ENCODE assay signal across 1 cellular context in genomic region chr14:68939893-68940613, GRCh38.
A peak's percentile ranks its signal among the peaks of the same experiment; 100 is the strongest.
TF ChIP-seq lines count a peak whose summit lies in the region.

No MANE protein-coding gene starts in this region.

TF ChIP-seq in HEK293, 187 proteins besides CTCF, POLR2A, EP300 and RAD21 (continued from another document and continues in another):
- no peak for TF ChIP-seq GLI2 (tag by site-specific recombination; IDR thresholded peaks at IDR 0.05; ENCODE audit: borderline replicate concordance, low read depth)
- peak; percentile 94 for TF ChIP-seq ZNF600 (tag by site-specific recombination; IDR thresholded peaks at IDR 0.05)
- peak; percentile 50; the same call in 1 of the 2 replicates for TF ChIP-seq ZNF394 (tag by site-specific recombination; IDR thresholded peaks at IDR 0.05; ENCODE audit: borderline replicate concordance)
- peak; percentile 70 for TF ChIP-seq TRIM28 (IDR thresholded peaks at IDR 0.05; ENCODE audit: borderline replicate concordance, low read length)
- TF ChIP-seq, protein P1, sequence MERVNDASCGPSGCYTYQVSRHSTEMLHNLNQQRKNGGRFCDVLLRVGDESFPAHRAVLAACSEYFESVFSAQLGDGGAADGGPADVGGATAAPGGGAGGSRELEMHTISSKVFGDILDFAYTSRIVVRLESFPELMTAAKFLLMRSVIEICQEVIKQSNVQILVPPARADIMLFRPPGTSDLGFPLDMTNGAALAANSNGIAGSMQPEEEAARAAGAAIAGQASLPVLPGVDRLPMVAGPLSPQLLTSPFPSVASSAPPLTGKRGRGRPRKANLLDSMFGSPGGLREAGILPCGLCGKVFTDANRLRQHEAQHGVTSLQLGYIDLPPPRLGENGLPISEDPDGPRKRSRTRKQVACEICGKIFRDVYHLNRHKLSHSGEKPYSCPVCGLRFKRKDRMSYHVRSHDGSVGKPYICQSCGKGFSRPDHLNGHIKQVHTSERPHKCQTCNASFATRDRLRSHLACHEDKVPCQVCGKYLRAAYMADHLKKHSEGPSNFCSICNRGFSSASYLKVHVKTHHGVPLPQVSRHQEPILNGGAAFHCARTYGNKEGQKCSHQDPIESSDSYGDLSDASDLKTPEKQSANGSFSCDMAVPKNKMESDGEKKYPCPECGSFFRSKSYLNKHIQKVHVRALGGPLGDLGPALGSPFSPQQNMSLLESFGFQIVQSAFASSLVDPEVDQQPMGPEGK (tag by site-specific recombination; IDR thresholded peaks at IDR 0.05): peak; percentile 80
- TF ChIP-seq HIC1 (tag by site-specific recombination; IDR thresholded peaks at IDR 0.05): no peak
- TF ChIP-seq OSR2 (tag by site-specific recombination; IDR thresholded peaks at IDR 0.05): peak; percentile 100
- TF ChIP-seq REPIN1 (tag by site-specific recombination; IDR thresholded peaks at IDR 0.05; ENCODE audit: low read depth): no peak
- TF ChIP-seq MZF1 (tag by site-specific recombination; IDR thresholded peaks at IDR 0.05; ENCODE audit: borderline replicate concordance): no peak; the same call in 1 of the 2 replicates
- TF ChIP-seq, protein P2, sequence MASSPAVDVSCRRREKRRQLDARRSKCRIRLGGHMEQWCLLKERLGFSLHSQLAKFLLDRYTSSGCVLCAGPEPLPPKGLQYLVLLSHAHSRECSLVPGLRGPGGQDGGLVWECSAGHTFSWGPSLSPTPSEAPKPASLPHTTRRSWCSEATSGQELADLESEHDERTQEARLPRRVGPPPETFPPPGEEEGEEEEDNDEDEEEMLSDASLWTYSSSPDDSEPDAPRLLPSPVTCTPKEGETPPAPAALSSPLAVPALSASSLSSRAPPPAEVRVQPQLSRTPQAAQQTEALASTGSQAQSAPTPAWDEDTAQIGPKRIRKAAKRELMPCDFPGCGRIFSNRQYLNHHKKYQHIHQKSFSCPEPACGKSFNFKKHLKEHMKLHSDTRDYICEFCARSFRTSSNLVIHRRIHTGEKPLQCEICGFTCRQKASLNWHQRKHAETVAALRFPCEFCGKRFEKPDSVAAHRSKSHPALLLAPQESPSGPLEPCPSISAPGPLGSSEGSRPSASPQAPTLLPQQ (tag by site-specific recombination; IDR thresholded peaks at IDR 0.05): peak; percentile 35; the same call in 1 of the 2 replicates
- no peak for TF ChIP-seq ZNF426 (tag by site-specific recombination; IDR thresholded peaks at IDR 0.05)
- peak; percentile 36; the same call in 1 of the 2 replicates for TF ChIP-seq ZNF10 (tag by site-specific recombination; IDR thresholded peaks at IDR 0.05)
- TF ChIP-seq ZNF549 (tag by site-specific recombination; IDR thresholded peaks at IDR 0.05): no peak
- no peak for TF ChIP-seq ZBTB49 (tag by site-specific recombination; IDR thresholded peaks at IDR 0.05; ENCODE audit: low read depth)
- TF ChIP-seq ZNF514 (tag by site-specific recombination; IDR thresholded peaks at IDR 0.05): no peak
- TF ChIP-seq ZNF776 (tag by site-specific recombination; IDR thresholded peaks at IDR 0.05; ENCODE audit: borderline replicate concordance): no peak
- no peak for TF ChIP-seq ZNF248 (tag by site-specific recombination; IDR thresholded peaks at IDR 0.05)
- TF ChIP-seq, protein P3, sequence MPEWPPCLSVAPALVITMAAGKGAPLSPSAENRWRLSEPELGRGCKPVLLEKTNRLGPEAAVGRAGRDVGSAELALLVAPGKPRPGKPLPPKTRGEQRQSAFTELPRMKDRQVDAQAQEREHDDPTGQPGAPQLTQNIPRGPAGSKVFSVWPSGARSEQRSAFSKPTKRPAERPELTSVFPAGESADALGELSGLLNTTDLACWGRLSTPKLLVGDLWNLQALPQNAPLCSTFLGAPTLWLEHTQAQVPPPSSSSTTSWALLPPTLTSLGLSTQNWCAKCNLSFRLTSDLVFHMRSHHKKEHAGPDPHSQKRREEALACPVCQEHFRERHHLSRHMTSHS (tag by site-specific recombination; IDR thresholded peaks at IDR 0.05): no peak
- TF ChIP-seq ZNF501 (tag by site-specific recombination; IDR thresholded peaks at IDR 0.05): peak; percentile 44; the same call in 1 of the 2 replicates
- peak; percentile 47; the same call in 1 of the 2 replicates for TF ChIP-seq SP2 (tag by site-specific recombination; IDR thresholded peaks at IDR 0.05)
- TF ChIP-seq ZNF521 (tag by site-specific recombination; IDR thresholded peaks at IDR 0.05): no peak
- TF ChIP-seq ZBTB1 (tag by site-specific recombination; IDR thresholded peaks at IDR 0.05): no peak
- TF ChIP-seq GLIS2 (tag by site-specific recombination; IDR thresholded peaks at IDR 0.05): peak; percentile 61
- TF ChIP-seq KLF10 (tag by site-specific recombination; IDR thresholded peaks at IDR 0.05): peak; percentile 44; the same call in 1 of the 2 replicates
- TF ChIP-seq ZNF2 (tag by site-specific recombination; IDR thresholded peaks at IDR 0.05): no peak
- no peak for TF ChIP-seq ZNF704 (tag by site-specific recombination; IDR thresholded peaks at IDR 0.05)
- no peak for TF ChIP-seq ZNF175 (tag by site-specific recombination; IDR thresholded peaks at IDR 0.05)
- TF ChIP-seq ZNF404 (tag by site-specific recombination; IDR thresholded peaks at IDR 0.05): no peak
- TF ChIP-seq, protein P4, sequence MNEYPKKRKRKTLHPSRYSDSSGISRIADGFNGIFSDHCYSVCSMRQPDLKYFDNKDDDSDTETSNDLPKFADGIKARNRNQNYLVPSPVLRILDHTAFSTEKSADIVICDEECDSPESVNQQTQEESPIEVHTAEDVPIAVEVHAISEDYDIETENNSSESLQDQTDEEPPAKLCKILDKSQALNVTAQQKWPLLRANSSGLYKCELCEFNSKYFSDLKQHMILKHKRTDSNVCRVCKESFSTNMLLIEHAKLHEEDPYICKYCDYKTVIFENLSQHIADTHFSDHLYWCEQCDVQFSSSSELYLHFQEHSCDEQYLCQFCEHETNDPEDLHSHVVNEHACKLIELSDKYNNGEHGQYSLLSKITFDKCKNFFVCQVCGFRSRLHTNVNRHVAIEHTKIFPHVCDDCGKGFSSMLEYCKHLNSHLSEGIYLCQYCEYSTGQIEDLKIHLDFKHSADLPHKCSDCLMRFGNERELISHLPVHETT (tag by site-specific recombination; IDR thresholded peaks at IDR 0.05): peak; percentile 59; the same call in 1 of the 2 replicates
- TF ChIP-seq ZNF146 (tag by site-specific recombination; IDR thresholded peaks at IDR 0.05): no peak
- TF ChIP-seq GLIS1 (tag by site-specific recombination; IDR thresholded peaks at IDR 0.05): peak; percentile 90
- TF ChIP-seq PRDM10 (tag by site-specific recombination; IDR thresholded peaks at IDR 0.05): peak; percentile 85
- TF ChIP-seq, protein P5, sequence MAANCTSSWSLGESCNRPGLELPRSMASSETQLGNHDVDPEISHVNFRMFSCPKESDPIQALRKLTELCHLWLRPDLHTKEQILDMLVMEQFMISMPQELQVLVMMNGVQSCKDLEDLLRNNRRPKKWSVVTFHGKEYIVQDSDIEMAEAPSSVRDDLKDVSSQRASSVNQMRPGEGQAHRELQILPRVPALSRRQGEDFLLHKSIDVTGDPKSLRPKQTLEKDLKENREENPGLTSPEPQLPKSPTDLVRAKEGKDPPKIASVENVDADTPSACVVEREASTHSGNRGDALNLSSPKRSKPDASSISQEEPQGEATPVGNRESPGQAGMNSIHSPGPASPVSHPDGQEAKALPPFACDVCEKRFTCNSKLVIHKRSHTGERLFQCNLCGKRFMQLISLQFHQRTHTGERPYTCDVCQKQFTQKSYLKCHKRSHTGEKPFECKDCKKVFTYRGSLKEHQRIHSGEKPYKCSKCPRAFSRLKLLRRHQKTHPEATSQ (tag by site-specific recombination; IDR thresholded peaks at IDR 0.05): no peak
- peak; percentile 74 for TF ChIP-seq ATF2 (tag by site-specific recombination; IDR thresholded peaks at IDR 0.05; ENCODE audit: low read depth)
- TF ChIP-seq KLF16 (tag by site-specific recombination; IDR thresholded peaks at IDR 0.05): 0 out of 2 replicates have a peak, but pooled peaks have one; percentile 20
- TF ChIP-seq YY1 (tag by site-specific recombination; IDR thresholded peaks at IDR 0.05): no peak
- TF ChIP-seq, protein P6, sequence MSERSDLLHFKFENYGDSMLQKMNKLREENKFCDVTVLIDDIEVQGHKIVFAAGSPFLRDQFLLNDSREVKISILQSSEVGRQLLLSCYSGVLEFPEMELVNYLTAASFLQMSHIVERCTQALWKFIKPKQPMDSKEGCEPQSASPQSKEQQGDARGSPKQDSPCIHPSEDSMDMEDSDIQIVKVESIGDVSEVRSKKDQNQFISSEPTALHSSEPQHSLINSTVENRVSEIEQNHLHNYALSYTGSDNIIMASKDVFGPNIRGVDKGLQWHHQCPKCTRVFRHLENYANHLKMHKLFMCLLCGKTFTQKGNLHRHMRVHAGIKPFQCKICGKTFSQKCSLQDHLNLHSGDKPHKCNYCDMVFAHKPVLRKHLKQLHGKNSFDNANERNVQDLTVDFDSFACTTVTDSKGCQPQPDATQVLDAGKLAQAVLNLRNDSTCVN (tag by site-specific recombination; optimal IDR thresholded peaks at IDR 0.05): peak; percentile 17
- 0 out of 2 replicates have a peak, but pooled peaks have one; percentile 7 for TF ChIP-seq WT1 (tag by site-specific recombination; IDR thresholded peaks at IDR 0.05)
- TF ChIP-seq ZNF366 (tag by site-specific recombination; conservative IDR thresholded peaks at IDR 0.05): peak; percentile 68
